Comparison of ENCODE assay signal across 30 cellular contexts in genomic region chr15:62622775-62623174, GRCh38.
"Had no signal": no experiment of that assay in that cellular context is flagged by ENCODE, and none has a peak within 500 bp of the region (broad histone marks: within the 10 kb centered on the region; RNA-seq: fewer than 3 reads in every experiment).

No MANE protein-coding gene starts in this region.

- FAIRE-seq: bronchial epithelial cell, RCC 7860 had no signal

- ATAC-seq: activated CD8-positive, alpha-beta T cell treated with anti-CD3 and anti-CD28 coated beads, Interleukin-2, amount 10 ng/mL, durations not matched to agents 7 days and 5 days; activated naive CD8-positive, alpha-beta T cell treated with anti-CD3 and anti-CD28 coated beads, Interleukin-2, amount 50 U/mL, for 24 hours; activated T-cell treated with anti-CD3 and anti-CD28 coated beads, Interleukin-2, amount 50 U/mL, for 4 hours; Right ventricle myocardium inferior had no signal

- DNase-seq: activated CD4-positive, alpha-beta T cell treated with anti-CD3 and anti-CD28 coated beads, Interleukin-2, amount 10 ng/mL, durations not matched to agents 24 days and 14 days; activated CD4-positive, alpha-beta T cell treated with anti-CD3 and anti-CD28 coated beads, Interleukin-2, amount 50 U/mL, for 4 hours; activated CD8-positive, alpha-beta T cell treated with anti-CD3 and anti-CD28 coated beads, Interleukin-2, amount 10 ng/mL, durations not matched to agents 7 days and 5 days; activated effector memory CD4-positive, alpha-beta T cell treated with Interleukin-2 at 50 U/mL for 16 hours; activated naive CD4-positive, alpha-beta T cell treated with anti-CD3 and anti-CD28 coated beads, Interleukin-2, amount 10 ng/mL, durations not matched to agents 7 days and 5 days; activated naive CD8-positive, alpha-beta T cell treated with anti-CD3 and anti-CD28 coated beads, Interleukin-2, amount 50 U/mL, for 24 hours; activated T-cell treated with anti-CD3 and anti-CD28 coated beads for 4 hours; activated T-cell treated with anti-CD3 and anti-CD28 coated beads, Interleukin-2, amount 50 U/mL, for 4 hours; anterior cingulate cortex; caudate nucleus; cerebellar nuclear complex; Karpas-422; KBM-7; MG63; NCI-H1048; NCI-H1436 treated with DMSO at 0.1 percent for 48 hours; NCI-H1694 treated with DMSO at 0.1 percent for 48 hours; NCI-H2029; NCI-H345; NCI-H526 treated with DMSO at 0.1 percent for 48 hours; NCI-H774; NK-92 treated with Interleukin-12 subunit alpha and Interleukin-12 subunit beta, amount 100 ng/mL, for 24 hours; PC-9; SW 1271; T-helper 1 cell; T-helper 2 cell; T-helper 9 cell had no signal
